8 cellular contexts compared by ENCODE assay signal in the genomic region with DNA sequence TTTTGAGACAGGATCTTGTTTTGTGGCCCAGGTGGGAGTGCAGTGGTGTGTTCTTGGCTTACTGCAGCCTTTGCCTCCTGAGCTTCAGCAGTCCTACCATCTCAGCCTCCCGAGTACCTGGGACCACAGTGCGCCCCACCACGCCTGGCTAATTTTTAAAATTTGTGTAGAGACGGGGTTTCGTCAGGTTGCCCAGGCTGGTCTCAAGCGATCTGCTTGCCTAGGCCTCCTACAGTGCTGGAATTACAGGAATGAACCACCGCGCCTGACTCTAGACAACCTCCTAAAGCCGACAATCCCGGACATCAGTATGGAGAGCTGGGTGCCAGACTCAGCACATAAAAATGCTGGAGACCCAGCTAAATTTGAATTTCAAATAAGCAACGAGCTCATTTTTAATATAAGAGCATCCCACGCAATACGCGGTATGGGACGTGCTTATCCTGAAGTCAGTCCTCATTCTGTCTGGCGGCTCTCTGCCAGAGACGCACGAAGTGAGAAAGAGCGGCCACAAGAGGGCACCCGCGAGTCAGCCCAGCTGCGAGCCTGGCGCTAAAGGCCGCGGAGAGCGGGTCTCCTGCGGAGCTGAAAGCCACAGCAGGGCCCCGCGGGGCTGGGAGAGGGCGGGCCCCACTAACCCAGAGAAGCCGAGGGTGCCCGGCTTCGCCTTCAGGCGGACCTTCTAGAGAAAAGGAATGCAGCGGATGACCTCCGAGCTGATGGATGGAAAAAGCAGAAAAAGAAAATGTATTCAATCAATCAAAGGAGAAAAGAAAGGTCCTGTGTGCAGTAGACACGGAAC. TPM values are rescaled to one million over a fixed set of nuclear protein-coding genes. Genes with fewer than 3 reads are reported as not detected.
A peak's percentile ranks its signal among the peaks of the same experiment; 100 is the strongest.
DNase-seq lines count a peak whose midpoint lies in the region; ATAC-seq and TF ChIP-seq lines count a peak whose summit lies in the region.

No MANE protein-coding gene starts in this region.

- TF ChIP-seq POLR2A in right lobe of liver (IDR thresholded peaks at IDR 0.05) = no peak

- intact Hi-C loops in right lobe of liver (cut with DNase I) = loop anchor here in 1 of 2 donors (10.0 kb wide), 1 partner anchor 45 kb away; a partner anchor contains a TSS

- peaks cover 0 to 14% (median 0%) of the 10 kb centered on the region in 4 donors for H3K4me1 ChIP-seq in right lobe of liver

- no peaks in the 10 kb centered on the region for H3K36me3 ChIP-seq in right lobe of liver

- H3K27me3 ChIP-seq in right lobe of liver = peaks cover 14 to 24% of the 10 kb centered on the region in 2 donors

- peak; percentile 91 for DNase-seq in AG20443 (ENCODE audit: low spot score)
- DNase-seq in NCI-H345 (lab: John Stamatoyannopoulos, UW) = peak; percentile 80
- peak; percentile 84 to 90 for DNase-seq in activated CD4-positive, alpha-beta T cell treated with anti-CD3 and anti-CD28 coated beads for 4 hours
- peak; percentile 93 for DNase-seq in choroid plexus epithelial cell (ENCODE audit: low read depth)
- peak; percentile 84 to 88 (median 88) for DNase-seq in right lobe of liver
- DNase-seq in stimulated activated CD4-positive, alpha-beta T cell treated with anti-CD3 and anti-CD28 coated beads, TNF-alpha, amount 100 ng/mL, for 1 hour (ENCODE audit: low read depth in 3 of 3, low spot score in 1 of 3) = peak; percentile 58 to 87 (median 80)

- H3K9me3 ChIP-seq in right lobe of liver = no peaks in the 10 kb centered on the region

- TF ChIP-seq CTCF in choroid plexus epithelial cell (conservative IDR thresholded peaks at IDR 0.05; ENCODE audit: low read depth, low read length) (peak; percentile 90), right lobe of liver (IDR thresholded peaks at IDR 0.05) (peak; percentile 80 to 99 (median 98))

- ATAC-seq in GM18868 (IDR thresholded peaks at IDR 0.05; ENCODE audit: unreplicated experiment) = peak; percentile 89
- peak; percentile 84 for ATAC-seq in HG03139 (IDR thresholded peaks at IDR 0.05; ENCODE audit: unreplicated experiment)
- peak; percentile 91 to 98 (median 96) for ATAC-seq in right lobe of liver

- H3K27ac ChIP-seq in right lobe of liver = no peak overlapping the region

- H3K4me3 ChIP-seq in choroid plexus epithelial cell (ENCODE audit: low read depth, low read length) (peak overlapping the region; percentile 22), right lobe of liver (peak overlapping the region; percentile 8 to 39 (median 31))

- WGBS in right lobe of liver (ENCODE audit: insufficient coverage, low coverage, low lambda C conversion rate, missing lambda C conversion rate) = 8% methylated on average over 34 of the region's 37 CpGs

RNA-seq across cellular contexts. Expression of a gene that starts 7.1 kb away (rescaled TPM):
- total RNA-seq in right lobe of liver = not detected

RNA-seq across cellular contexts. Expression of a gene that starts 17.6 kb away (rescaled TPM):
- 100 to 1,000 TPM; 177 to 522 (median 298) TPM for total RNA-seq in right lobe of liver

RNA-seq across cellular contexts. Expression of a gene that starts 20.9 kb away (rescaled TPM):
- total RNA-seq in right lobe of liver = 10 to 100 TPM; 17.4 to 30.2 (median 25.9) TPM

RNA-seq across cellular contexts. Expression of a gene that starts 20.9 kb away (rescaled TPM):
- 10 to 100 TPM; 19.6 to 30.0 (median 25.6) TPM for total RNA-seq in right lobe of liver

RNA-seq across cellular contexts. Expression of a gene that starts 28.2 kb away (rescaled TPM):
- 100 to 1,000 TPM in 4 of 6 experiments, 10 to 100 TPM in 2; 76.1 to 158 (median 124) TPM for total RNA-seq in right lobe of liver
